Comparison of ENCODE assay signal across 19 cellular contexts in genomic region chrX:27893211-27893610, GRCh38.
DNase-seq lines count a peak whose midpoint lies in the region; ATAC-seq, FAIRE-seq and TF ChIP-seq lines count a peak whose summit lies in the region.
"Had no signal": no experiment of that assay in that cellular context is flagged by ENCODE, and none has a peak within 500 bp of the region (broad histone marks: within the 10 kb centered on the region; RNA-seq: fewer than 3 reads in every experiment).

No MANE protein-coding gene starts in this region.

- H3K9ac ChIP-seq in astrocyte (ENCODE audit: low read length), result no peak overlapping the region

- FAIRE-seq in astrocyte (lab: Jason Lieb, UNC), result peak; percentile 60
- FAIRE-seq in islet of Langerhans (lab: Jason Lieb, UNC), result peak; percentile 88
- FAIRE-seq: D721Med, GM12891, H54 had no signal

- H3K27me3 ChIP-seq in astrocyte (ENCODE audit: insufficient read depth, low read length) (no peaks in the 10 kb centered on the region), esophagus squamous epithelium (no peaks in the 10 kb centered on the region)
- no peaks in the 10 kb centered on the region for H3K27me3 ChIP-seq in CD8-positive, alpha-beta memory T cell (ENCODE audit: insufficient read depth, low read length, poor library complexity, severe bottlenecking)

- H3K27me3 Mint-ChIP-seq in astrocyte (ENCODE audit: low read depth, unreplicated experiment), result no peaks in the 10 kb centered on the region
- no peaks in the 10 kb centered on the region for H3K27me3 Mint-ChIP-seq in CD8-positive, alpha-beta memory T cell
- H3K27me3 Mint-ChIP-seq: CD4-positive, alpha-beta memory T cell had no signal

- 46 to 49% methylated on average over 3 of the region's 3 CpGs for WGBS in esophagus squamous epithelium, 2 donors

- H3K36me3 ChIP-seq in astrocyte (ENCODE audit: insufficient read depth, low read length), result no peaks in the 10 kb centered on the region
- H3K36me3 ChIP-seq in esophagus squamous epithelium, result no peaks in the 10 kb centered on the region
- H3K36me3 ChIP-seq in CD8-positive, alpha-beta memory T cell (ENCODE audit: insufficient read depth, low read length), result no peaks in the 10 kb centered on the region
- H3K36me3 ChIP-seq: HAP-1 had no signal

- H3K9me3 Mint-ChIP-seq in astrocyte (ENCODE audit: unreplicated experiment), result no peaks in the 10 kb centered on the region
- peaks cover 0 to 14% (median 2%) of the 10 kb centered on the region in 5 donors for H3K9me3 Mint-ChIP-seq in CD8-positive, alpha-beta memory T cell
- H3K9me3 Mint-ChIP-seq: HFFc6 had no signal

- H3K4me3 ChIP-seq in astrocyte (ENCODE audit: insufficient read depth, low read depth, low read length), result no peak overlapping the region
- H3K4me3 ChIP-seq in esophagus squamous epithelium, result no peak overlapping the region
- H3K4me3 ChIP-seq in CD8-positive, alpha-beta memory T cell (ENCODE audit: low read length), result no peak overlapping the region
- H3K4me3 ChIP-seq: HAP-1 had no signal

- TF ChIP-seq POLR2A in esophagus squamous epithelium (IDR thresholded peaks at IDR 0.05), result no peak

- no peak overlapping the region for H3K4me2 ChIP-seq in astrocyte (ENCODE audit: low read length)

- POLR2A ChIA-PET in CD8-positive, alpha-beta memory T cell (lab: Charles Lee), result no interaction called here

- H3K27ac ChIP-seq in astrocyte (ENCODE audit: low read depth, low read length) (no peak overlapping the region), esophagus squamous epithelium (no peak overlapping the region)
- no peak overlapping the region for H3K27ac ChIP-seq in CD8-positive, alpha-beta memory T cell (ENCODE audit: low read depth, low read length)

- peaks cover 12% of the 10 kb centered on the region for H3K4me1 Mint-ChIP-seq in astrocyte (ENCODE audit: low read depth, unreplicated experiment)
- no peaks in the 10 kb centered on the region for H3K4me1 Mint-ChIP-seq in CD8-positive, alpha-beta memory T cell
- H3K4me1 Mint-ChIP-seq: CD4-positive, alpha-beta memory T cell had no signal

- no peak overlapping the region for H3K4me3 Mint-ChIP-seq in astrocyte (ENCODE audit: unreplicated experiment)
- H3K4me3 Mint-ChIP-seq in CD8-positive, alpha-beta memory T cell, result no peak overlapping the region
- H3K4me3 Mint-ChIP-seq: CD4-positive, alpha-beta memory T cell; HFFc6 had no signal

- H3K27ac Mint-ChIP-seq in astrocyte (ENCODE audit: unreplicated experiment), result no peak overlapping the region
- H3K27ac Mint-ChIP-seq in CD8-positive, alpha-beta memory T cell, result no peak overlapping the region
- H3K27ac Mint-ChIP-seq: CD4-positive, alpha-beta memory T cell; HFFc6 had no signal

- H2AFZ ChIP-seq in astrocyte (ENCODE audit: low read depth, low read length), result no peak overlapping the region

- H3K79me2 ChIP-seq in astrocyte (ENCODE audit: insufficient read depth, low read length), result no peaks in the 10 kb centered on the region

- H3K4me1 ChIP-seq in astrocyte (ENCODE audit: insufficient read depth, low read length) (no peaks in the 10 kb centered on the region), esophagus squamous epithelium (no peaks in the 10 kb centered on the region)
- no peaks in the 10 kb centered on the region for H3K4me1 ChIP-seq in CD8-positive, alpha-beta memory T cell (ENCODE audit: insufficient read depth, low read length)
- H3K4me1 ChIP-seq: HAP-1 had no signal

- TF ChIP-seq CTCF in astrocyte (IDR thresholded peaks at IDR 0.05; ENCODE audit: insufficient read depth, low read depth, low read length), result no peak
- TF ChIP-seq CTCF in esophagus squamous epithelium (IDR thresholded peaks at IDR 0.05), result no peak

- CTCF ChIA-PET in CD8-positive, alpha-beta memory T cell (lab: Charles Lee), result no interaction called here

- no peaks in the 10 kb centered on the region for H3K36me3 Mint-ChIP-seq in astrocyte (ENCODE audit: low read depth, unreplicated experiment)
- no peaks in the 10 kb centered on the region for H3K36me3 Mint-ChIP-seq in CD8-positive, alpha-beta memory T cell
- H3K36me3 Mint-ChIP-seq: CD4-positive, alpha-beta memory T cell had no signal

- intact Hi-C loops in esophagus squamous epithelium (cut with DNase I), result no loop called here
- intact Hi-C loops in Right ventricle myocardium superior (cut with DNase I), result no loop called here

- ATAC-seq in Right ventricle myocardium superior (ENCODE audit: poor library complexity), result no peak

- H3K9me3 ChIP-seq in astrocyte (ENCODE audit: insufficient read depth, low read depth, low read length), result no peaks in the 10 kb centered on the region
- H3K9me3 ChIP-seq in esophagus squamous epithelium, result no peaks in the 10 kb centered on the region
- no peaks in the 10 kb centered on the region for H3K9me3 ChIP-seq in CD8-positive, alpha-beta memory T cell (ENCODE audit: low read length)
- H3K9me3 ChIP-seq: HAP-1 had no signal

- DNase-seq in COLO829 (ENCODE audit: low spot score) (peak; percentile 25), NCI-H526 treated with DMSO at 0.1 percent for 48 hours (lab: John Stamatoyannopoulos, UW) (peak; percentile 53), astrocyte (ENCODE audit: low read depth) (no peak), esophagus squamous epithelium (lab: John Stamatoyannopoulos, UW) (no peak), Right ventricle myocardium superior (no peak)
- no peak for DNase-seq in CD8-positive, alpha-beta memory T cell
- DNase-seq: C1 segment of cervical spinal cord; CD4-positive, alpha-beta memory T cell; DMS 273 treated with DMSO at 0.1 percent for 48 hours; DMS79; EL; GDM1; GOT3; HFFc6 had no signal

- H4K20me1 ChIP-seq in astrocyte (ENCODE audit: insufficient read depth, low read length), result no peaks in the 10 kb centered on the region

Comparison
In these comparisons a context has a peak if more than half of its experiments do, and no peak if none do; other contexts are left out.
1. DNase-seq: peak in COLO829 (single experiment) and NCI-H526 treated with DMSO at 0.1 percent for 48 hours (single experiment); none in astrocyte (single experiment), esophagus squamous epithelium (single experiment), Right ventricle myocardium superior (single experiment) and CD8-positive, alpha-beta memory T cell (0 of 5).